In genomic region chr20:38728911-38729642, GRCh38 we compare ENCODE assay signal across 11 cellular contexts. TPM values are rescaled to one million over a fixed set of nuclear protein-coding genes. Genes with fewer than 3 reads are reported as not detected.
DNase-seq lines count a peak whose midpoint lies in the region; ATAC-seq and TF ChIP-seq lines count a peak whose summit lies in the region.
"Had no signal": no experiment of that assay in that cellular context is flagged by ENCODE, and none has a peak within 500 bp of the region (broad histone marks: within the 10 kb centered on the region; RNA-seq: fewer than 3 reads in every experiment).

No MANE protein-coding gene starts in this region.

- peaks cover 43% of the 10 kb centered on the region for H3K4me1 ChIP-seq in GM23338 (ENCODE audit: insufficient read depth)
- H3K4me1 ChIP-seq: testis had no signal

- H3K9me2 ChIP-seq in GM23338 (ENCODE audit: insufficient read depth) = no peaks in the 10 kb centered on the region

- no peaks in the 10 kb centered on the region; the same call in 2 of the 3 replicates for H3K36me3 Mint-ChIP-seq in GM23338 (ENCODE audit: low read depth)

- peaks cover 11% of the 10 kb centered on the region; the same call in 1 of the 2 replicates for H3F3A ChIP-seq in GM23338 (replicated peaks; ENCODE audit: low read depth)

- intact Hi-C loops in cardiac septum (cut with DNase I) = no loop called here

- peaks cover 86% of the 10 kb centered on the region for H3K27me3 Mint-ChIP-seq in GM23338 (ENCODE audit: insufficient read depth, low read depth, poor library complexity)

- TF ChIP-seq CTCF in GM23338 (conservative IDR thresholded peaks at IDR 0.05; ENCODE audit: low read depth in 2 of 2) (no peak), WERI-Rb-1 (IDR thresholded peaks at IDR 0.05; ENCODE audit: low read depth, low read length) (no peak)

- H2AFZ ChIP-seq in GM23338 = peak overlapping the region; percentile 98; the same call in 1 of the 2 replicates

- H3K79me2 ChIP-seq in GM23338 (replicated peaks; ENCODE audit: insufficient read depth) = no peaks in the 10 kb centered on the region

- H3K27me3 ChIP-seq in GM23338 (ENCODE audit: insufficient read depth) = peaks cover 99% of the 10 kb centered on the region
- peaks cover 95% of the 10 kb centered on the region for H3K27me3 ChIP-seq in WERI-Rb-1 (ENCODE audit: insufficient read depth, low read depth, severe bottlenecking)
- H3K27me3 ChIP-seq: testis had no signal

- H3K36me3 ChIP-seq in GM23338 (ENCODE audit: insufficient read depth) (no peaks in the 10 kb centered on the region), WERI-Rb-1 (no peaks in the 10 kb centered on the region)

- peaks cover 3% of the 10 kb centered on the region for H3K9me3 ChIP-seq in WERI-Rb-1 (ENCODE audit: severe bottlenecking)
- H3K9me3 ChIP-seq: testis had no signal

- H3K4me3 Mint-ChIP-seq in GM23338 = peak overlapping the region; percentile 74

- peak overlapping the region; percentile 83 for H3K4me2 ChIP-seq in GM23338

- DNase-seq in COLO668 (lab: John Stamatoyannopoulos, UW; ENCODE audit: unreplicated experiment) = peak; percentile 76
- DNase-seq in GM23338 (ENCODE audit: low spot score) = peak; percentile 96
- peak; percentile 51 for DNase-seq in WERI-Rb-1
- peak; percentile 72 for DNase-seq in iPS-NIHi7 (ENCODE audit: extremely low spot score)
- DNase-seq in COLO829 (ENCODE audit: low spot score) = no peak
- no peak for DNase-seq in cardiac septum (ENCODE audit: low spot score)
- DNase-seq: left cardiac atrium, testis had no signal

- H4K20me1 ChIP-seq in GM23338 (replicated peaks; ENCODE audit: insufficient read depth) = no peaks in the 10 kb centered on the region; the same call in 1 of the 2 replicates

- peaks cover 47% of the 10 kb centered on the region for H3K4me1 Mint-ChIP-seq in GM23338

- no peak overlapping the region for H3K27ac Mint-ChIP-seq in GM23338

- H3K9me3 Mint-ChIP-seq in GM23338 = peaks cover 13% of the 10 kb centered on the region

- H3K27ac ChIP-seq in GM23338 (ENCODE audit: low read depth) (no peak overlapping the region), WERI-Rb-1 (no peak overlapping the region)
- H3K27ac ChIP-seq: testis had no signal

- H3K4me3 ChIP-seq in GM23338 (peak overlapping the region; percentile 61), WERI-Rb-1 (ENCODE audit: low read depth, low read length) (peak overlapping the region; percentile 30)
- H3K4me3 ChIP-seq: testis had no signal

- ATAC-seq in GM23338 = peak; percentile 6
- ATAC-seq in HG03196 (IDR thresholded peaks at IDR 0.05; ENCODE audit: unreplicated experiment) = no peak
- no peak for ATAC-seq in GM19452 (IDR thresholded peaks at IDR 0.05; ENCODE audit: unreplicated experiment)
- ATAC-seq: left cardiac atrium had no signal

TF ChIP-seq in GM23338, 12 proteins besides CTCF, POLR2A, EP300 and RAD21 (continues in another document):
- TF ChIP-seq CREB1 (CRISPR knock-in tag; IDR thresholded peaks at IDR 0.05; ENCODE audit: low read depth) (no peak), EZH2phosphoT487 (IDR thresholded peaks at IDR 0.05; ENCODE audit: unreplicated experiment) (peak; percentile 72), ZNF331 (CRISPR knock-in tag; IDR thresholded peaks at IDR 0.05; ENCODE audit: low read depth) (no peak), POLR2AphosphoS5 (IDR thresholded peaks at IDR 0.05; ENCODE audit: low read depth) (no peak), REST (IDR thresholded peaks at IDR 0.05; ENCODE audit: unreplicated experiment) (no peak), EZH2 (IDR thresholded peaks at IDR 0.05; ENCODE audit: low read depth, unreplicated experiment) (peak; percentile 100), ETS1 (IDR thresholded peaks at IDR 0.05) (no peak)

RNA-seq across cellular contexts. Expression of gene SLC32A1, which starts 4.8 kb away (rescaled TPM):
- 0.08 and 0.87 TPM in 2 replicates for total RNA-seq in GM23338 (2014; rRNA removed; shearing (Covaris generic))
- polyA plus RNA-seq in GM23338 (2016; fragmentation: Nextera tagmentation; extraction: Ambion mirVana) = 0.09 TPM in 1 of 2 replicates, not detected in the other
- not detected for total RNA-seq in cardiac septum
- total RNA-seq: activated CD8-positive, alpha-beta memory T cell treated with anti-CD3 and anti-CD28 coated beads for 36 hours; left cardiac atrium had no signal

RNA-seq across cellular contexts. Expression of gene ACTR5, which starts 19.2 kb away (rescaled TPM):
- 19.6 and 21.8 TPM in 2 replicates for total RNA-seq in GM23338 (2014; rRNA removed; shearing (Covaris generic))
- 8.4 and 9.1 TPM in 2 replicates for polyA plus RNA-seq in GM23338 (2016; fragmentation: Nextera tagmentation; extraction: Ambion mirVana)
- 3.0 TPM for total RNA-seq in cardiac septum

Comparison
In these comparisons a context has a peak if more than half of its experiments do, and no peak if none do; other contexts are left out.
1. DNase-seq: peak in COLO668 (single experiment), GM23338 (single experiment), WERI-Rb-1 (single experiment) and iPS-NIHi7 (single experiment); none in COLO829 (single experiment) and cardiac septum (single experiment).